In the genomic region with DNA sequence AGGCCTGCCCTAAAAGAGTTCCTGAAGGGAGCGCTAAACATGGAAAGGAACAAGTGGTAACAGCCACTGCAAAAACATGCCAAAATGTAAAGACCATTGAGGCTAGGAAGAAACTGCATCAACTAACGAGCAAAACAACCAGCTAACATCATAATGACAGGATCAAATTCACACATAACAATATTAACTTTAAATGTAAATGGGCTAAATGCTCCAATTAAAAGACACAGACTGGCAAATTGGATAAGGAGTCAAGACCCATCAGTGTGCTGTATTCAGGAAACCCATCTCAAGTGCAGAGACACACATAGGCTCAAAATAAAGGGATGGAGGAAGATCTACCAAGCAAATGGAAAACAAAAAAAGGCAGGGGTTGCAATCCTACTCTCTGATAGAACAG, we compare ENCODE assay signal across 10 cellular contexts. TPM values are rescaled to one million over a fixed set of nuclear protein-coding genes. Genes with fewer than 3 reads are reported as not detected.
"Had no signal": no experiment of that assay in that cellular context is flagged by ENCODE, and none has a peak within 500 bp of the region (broad histone marks: within the 10 kb centered on the region; RNA-seq: fewer than 3 reads in every experiment).

No MANE protein-coding gene starts in this region.

RNA-seq across cellular contexts. Expression of gene XKR3, which starts 57.3 kb away (rescaled TPM):
- total RNA-seq: activated CD4-positive, alpha-beta memory T cell treated with anti-CD3 and anti-CD28 coated beads for 36 hours; activated CD4-positive, alpha-beta memory T cell treated with anti-CD3 and anti-CD28 coated beads, Interleukin-2, amount 10 ng/mL, durations not matched to agents 7 days and 5 days; activated CD4-positive, alpha-beta T cell treated with anti-CD3 and anti-CD28 coated beads for 36 hours; activated CD4-positive, alpha-beta T cell treated with anti-CD3 and anti-CD28 coated beads, Interleukin-2, amount 10 ng/mL, durations not matched to agents 24 days and 14 days; activated CD4-positive, alpha-beta T cell treated with anti-CD3 and anti-CD28 coated beads, Interleukin-2, amount 10 ng/mL, durations not matched to agents 7 days and 5 days; activated CD8-positive, alpha-beta memory T cell treated with anti-CD3 and anti-CD28 coated beads for 36 hours; activated CD8-positive, alpha-beta T cell treated with anti-CD3 and anti-CD28 coated beads for 36 hours; activated CD8-positive, alpha-beta T cell treated with anti-CD3 and anti-CD28 coated beads, Interleukin-2, amount 10 ng/mL, durations not matched to agents 7 days and 5 days; T-helper 1 cell treated with Interleukin-12 subunit alpha and Interleukin-12 subunit beta and Interleukin-4 antibody, amounts not matched to agents 30 ng/mL and 1 ng/mL, for 36 hours; WTC11 had no signal
